In the genomic region with DNA sequence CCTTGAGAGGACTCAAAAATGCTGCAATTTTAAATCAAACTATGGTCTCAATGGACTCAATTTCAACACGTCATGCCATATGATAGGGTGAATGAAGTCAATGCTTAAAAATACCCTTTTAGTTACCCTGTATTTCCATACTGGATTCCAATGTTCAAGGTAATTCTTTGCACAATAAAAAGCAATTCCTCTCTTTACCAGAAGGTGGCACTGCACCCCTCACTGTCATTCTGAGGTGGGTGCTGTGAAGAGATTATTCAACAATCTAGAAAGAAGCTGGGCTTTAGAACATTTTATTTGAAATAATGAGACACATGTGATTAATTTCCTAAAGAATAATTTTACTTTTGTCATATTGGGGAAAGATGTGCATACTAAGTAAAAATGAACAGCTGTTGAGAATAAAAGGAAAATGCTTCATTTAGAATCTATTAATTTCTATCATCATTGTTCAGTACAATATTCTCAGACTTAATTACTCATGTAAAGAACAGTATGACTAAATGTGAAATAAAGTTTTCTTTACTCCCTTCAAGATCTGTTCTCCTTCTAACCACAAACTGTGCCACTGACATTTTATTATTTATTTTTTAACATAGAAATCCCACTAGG, we compare ENCODE assay signal across 9 cellular contexts.
A peak's percentile ranks its signal among the peaks of the same experiment; 100 is the strongest.
DNase-seq lines count a peak whose midpoint lies in the region; ATAC-seq, FAIRE-seq and TF ChIP-seq lines count a peak whose summit lies in the region.
"Had no signal": no experiment of that assay in that cellular context is flagged by ENCODE, and none has a peak within 500 bp of the region (broad histone marks: within the 10 kb centered on the region; RNA-seq: fewer than 3 reads in every experiment).

No MANE protein-coding gene starts in this region.

- H3K4me1 ChIP-seq in BE2C: no peaks in the 10 kb centered on the region
- no peaks in the 10 kb centered on the region for H3K4me1 ChIP-seq in hepatocyte (ENCODE audit: insufficient read depth)
- H3K4me1 ChIP-seq in suprapubic skin: no peaks in the 10 kb centered on the region

- H3K36me3 ChIP-seq in BE2C (no peaks in the 10 kb centered on the region), hepatocyte (replicated peaks; ENCODE audit: insufficient read depth, low read depth) (no peaks in the 10 kb centered on the region), suprapubic skin (no peaks in the 10 kb centered on the region)

- TF ChIP-seq POLR2A in GM12892 (IDR thresholded peaks at IDR 0.05; ENCODE audit: low read depth, low read length): no peak
- no peak for TF ChIP-seq POLR2A in suprapubic skin (IDR thresholded peaks at IDR 0.05)

- no peak overlapping the region for H3K4me3 ChIP-seq in BE2C (ENCODE audit: low read depth, low read length)
- no peak overlapping the region for H3K4me3 ChIP-seq in WI38 (ENCODE audit: low read depth, low read length)
- no peak overlapping the region for H3K4me3 ChIP-seq in hepatocyte
- H3K4me3 ChIP-seq in suprapubic skin: no peak overlapping the region

- H2AFZ ChIP-seq in hepatocyte: no peak overlapping the region

- H3K9me3 ChIP-seq in BE2C: no peaks in the 10 kb centered on the region
- peaks cover 6% of the 10 kb centered on the region for H3K9me3 ChIP-seq in hepatocyte (ENCODE audit: low read depth)
- no peaks in the 10 kb centered on the region for H3K9me3 ChIP-seq in suprapubic skin

- no peaks in the 10 kb centered on the region for H4K20me1 ChIP-seq in hepatocyte (ENCODE audit: insufficient read depth, poor library complexity, severe bottlenecking)

- no peak overlapping the region for H3K27ac ChIP-seq in hepatocyte
- H3K27ac ChIP-seq in suprapubic skin: no peak overlapping the region

- DNase-seq in BE2C (peak; percentile 25), GM12892 (ENCODE audit: insufficient read length) (no peak), NCI-H1092 treated with DMSO at 0.1 percent for 48 hours (lab: John Stamatoyannopoulos, UW) (peak; percentile 72), hepatocyte (ENCODE audit: low spot score) (peak; percentile 69), suprapubic skin (ENCODE audit: low spot score in 2 of 2) (no peak)
- DNase-seq in activated naive CD4-positive, alpha-beta T cell treated with Interleukin-2 at 50 U/mL for 16 hours: no peak
- DNase-seq: right cardiac atrium had no signal

- peak; percentile 44 for FAIRE-seq in GM12892 (lab: Jason Lieb, UNC)

- no peaks in the 10 kb centered on the region for H3K79me2 ChIP-seq in hepatocyte

- no peak overlapping the region for H3K4me2 ChIP-seq in hepatocyte

- peaks cover 3% of the 10 kb centered on the region; the same call in 1 of the 2 replicates for H3K27me3 ChIP-seq in BE2C
- no peaks in the 10 kb centered on the region for H3K27me3 ChIP-seq in hepatocyte
- no peaks in the 10 kb centered on the region for H3K27me3 ChIP-seq in suprapubic skin

- no peak for TF ChIP-seq EP300 in suprapubic skin (IDR thresholded peaks at IDR 0.05)

- WGBS in hepatocyte (ENCODE audit: low lambda C conversion rate, missing lambda C conversion rate): 15% methylated on average over 1 of the region's 1 CpG
- WGBS in suprapubic skin: 0% methylated on average over 1 of the region's 1 CpG

- ATAC-seq in HG02759 (IDR thresholded peaks at IDR 0.05; ENCODE audit: unreplicated experiment): peak; percentile 92

- peak; percentile 90 for TF ChIP-seq CTCF in BE2C (IDR thresholded peaks at IDR 0.05; ENCODE audit: low read depth, low read length)
- peak; percentile 43; the same call in 1 of the 2 replicates for TF ChIP-seq CTCF in WI38 (IDR thresholded peaks at IDR 0.05; ENCODE audit: low read depth, low read length)
- peak; percentile 93 for TF ChIP-seq CTCF in hepatocyte (IDR thresholded peaks at IDR 0.05; ENCODE audit: poor library complexity)
- peak; percentile 52 to 73 for TF ChIP-seq CTCF in suprapubic skin (IDR thresholded peaks at IDR 0.05)

- no peaks in the 10 kb centered on the region for H3K9me2 ChIP-seq in hepatocyte (replicated peaks; ENCODE audit: insufficient read depth)

Comparison
In these comparisons a context has a peak if more than half of its experiments do, and no peak if none do; other contexts are left out.
1. DNase-seq: peak in BE2C (single experiment), NCI-H1092 treated with DMSO at 0.1 percent for 48 hours (single experiment) and hepatocyte (single experiment); none in GM12892 (single experiment), suprapubic skin (0 of 2) and activated naive CD4-positive, alpha-beta T cell treated with Interleukin-2 at 50 U/mL for 16 hours (single experiment).
2. CTCF ChIP-seq: peak in every context shown above with its lines; median percentile 93 in hepatocyte; 90 in BE2C; 62 in suprapubic skin; 43 in WI38.